Comparison of ENCODE assay signal across 8 cellular contexts in the genomic region with DNA sequence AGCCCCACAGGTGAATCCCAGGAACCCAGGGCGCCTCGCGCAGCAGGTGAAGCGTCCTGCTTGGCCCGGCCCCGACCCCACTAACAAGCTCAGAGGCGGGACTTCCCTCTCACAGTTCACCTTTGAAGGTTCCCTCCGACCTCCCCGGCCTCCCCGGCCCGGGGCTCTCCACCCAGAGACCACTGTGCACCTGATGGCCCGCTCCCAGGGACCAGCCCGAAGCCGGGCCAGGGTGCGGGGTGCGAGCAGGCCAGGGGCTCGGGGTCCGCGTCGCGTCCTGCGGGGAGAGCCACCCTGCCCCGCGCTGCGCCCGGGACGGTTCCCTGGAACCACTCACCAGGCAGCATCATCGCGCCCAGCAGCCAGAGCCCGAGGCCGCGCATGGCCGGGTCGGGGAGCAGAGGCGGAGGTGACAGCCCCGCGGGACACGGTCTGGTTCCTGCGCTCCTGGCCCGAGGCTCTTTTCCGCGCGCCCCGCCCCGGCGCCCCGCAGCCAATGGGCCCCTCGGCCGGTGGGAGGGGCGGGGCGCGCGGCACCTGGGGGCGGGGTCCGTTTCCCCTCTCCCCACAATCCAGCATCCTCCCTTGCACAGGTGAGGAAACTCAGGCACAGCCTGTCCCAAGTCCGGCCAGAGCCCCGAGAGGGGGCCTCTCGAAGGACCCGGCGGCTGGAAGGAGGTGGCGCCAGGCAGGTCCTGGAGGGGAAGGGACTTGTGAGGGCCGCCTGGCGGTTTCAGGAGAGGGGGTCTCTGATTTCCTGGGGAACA. TPM values are rescaled to one million over a fixed set of nuclear protein-coding genes. Genes with fewer than 3 reads are reported as not detected.
DNase-seq lines count a peak whose midpoint lies in the region; ATAC-seq and TF ChIP-seq lines count a peak whose summit lies in the region.

ADAM8 (minus strand) TSS at position 434 of the 767 bp plus-strand sequence; CDS start at position 383, 51 bp downstream.

- peak within 1 kb of the TSS; percentile 73 for H2AK5ac ChIP-seq in trophoblast cell (ENCODE audit: low read length)

- peak within 1 kb of the TSS; percentile 59 for H3K14ac ChIP-seq in trophoblast cell (ENCODE audit: low read length)

- H3K4me3 ChIP-seq in AG04450 (ENCODE audit: low read depth, low read length) (0 out of 2 replicates have a peak within 1 kb of the TSS, but pooled peaks have one; percentile 7), trophoblast cell (ENCODE audit: low read depth, low read length) (no peak within 1 kb of the TSS)

- ATAC-seq in HG03342 (IDR thresholded peaks at IDR 0.05; ENCODE audit: unreplicated experiment): peak; percentile 53

- H3K4me1 ChIP-seq in trophoblast cell (ENCODE audit: control insufficient read depth in 1 of 2, insufficient read depth in 2 of 2, low read length in 2 of 2): peaks cover 35 to 41% of the 10 kb centered on the region in 2 experiments

- peak within 1 kb of the TSS; percentile 42 for H2BK5ac ChIP-seq in trophoblast cell (ENCODE audit: low read depth, low read length, poor library complexity)

- CTCF ChIA-PET in AG04450 (lab: Charles Lee): no interaction called here

- H4K12ac ChIP-seq in trophoblast cell (ENCODE audit: low read depth, low read length): no peak within 1 kb of the TSS

- no peak within 1 kb of the TSS for H2AFZ ChIP-seq in trophoblast cell (ENCODE audit: insufficient read depth, low read length, poor library complexity)

- TF ChIP-seq POLR2A in GM19099 (IDR thresholded peaks at IDR 0.05; ENCODE audit: extremely low read depth, insufficient read length, low read depth): peak; percentile 85

- peak within 1 kb of the TSS; percentile 70 for H4K91ac ChIP-seq in trophoblast cell (ENCODE audit: low read depth, low read length)

- peaks cover 19 to 20% of the 10 kb centered on the region in 2 experiments for H3K36me3 ChIP-seq in trophoblast cell (ENCODE audit: control insufficient read depth in 1 of 2, insufficient read depth in 2 of 2, low read length in 2 of 2)

- DNase-seq in AG04450 (ENCODE audit: low read depth, low spot score) (no peak), epidermal melanocyte (ENCODE audit: insufficient read length, low spot score) (peak; percentile 62), trophoblast cell (peak; percentile 61 to 69), EL (no peak), NCI-H774 (lab: John Stamatoyannopoulos, UW) (no peak)
- DNase-seq in activated CD4-positive, alpha-beta T cell treated with anti-CD3 and anti-CD28 coated beads for 48 hours: peak; percentile 85

- peak within 1 kb of the TSS; percentile 63 for H2BK120ac ChIP-seq in trophoblast cell (ENCODE audit: insufficient read depth, low read length, poor library complexity)

- peak within 1 kb of the TSS; percentile 62 for H3K18ac ChIP-seq in trophoblast cell (ENCODE audit: low read length)

- no peak within 1 kb of the TSS for H3K4ac ChIP-seq in trophoblast cell (ENCODE audit: low read depth, low read length)

- peak within 1 kb of the TSS; percentile 26 for H4K8ac ChIP-seq in trophoblast cell (ENCODE audit: low read depth, low read length)

- H3K79me1 ChIP-seq in trophoblast cell (ENCODE audit: low read length): peaks cover 21% of the 10 kb centered on the region

- H3K9me3 ChIP-seq in AG04450 (ENCODE audit: control insufficient read depth, insufficient read depth, low read length) (no peaks in the 10 kb centered on the region; the same call in 1 of the 2 replicates), trophoblast cell (ENCODE audit: insufficient read depth, low read depth, low read length) (no peaks in the 10 kb centered on the region)

- no peak within 1 kb of the TSS for H3K9ac ChIP-seq in trophoblast cell (ENCODE audit: low read length)

- no peak for TF ChIP-seq CTCF in AG04450 (IDR thresholded peaks at IDR 0.05; ENCODE audit: low read depth, low read length)

- WGBS in trophoblast cell (ENCODE audit: extremely low coverage, insufficient coverage, insufficient read length): no CpG with 5 or more reads among the region's 63 CpGs

- H3K23ac ChIP-seq in trophoblast cell (ENCODE audit: low read length): no peak within 1 kb of the TSS

- H3K27me3 ChIP-seq in AG04450 (ENCODE audit: control insufficient read depth, insufficient read depth, low read length) (peaks cover 14% of the 10 kb centered on the region), trophoblast cell (ENCODE audit: insufficient read depth, low read length) (no peaks in the 10 kb centered on the region)

- peaks cover 3% of the 10 kb centered on the region for H3K79me2 ChIP-seq in trophoblast cell (ENCODE audit: control insufficient read depth, insufficient read depth, low read length, poor library complexity)

- no peak within 1 kb of the TSS for H3K27ac ChIP-seq in AG04450 (ENCODE audit: low read depth, low read length)
- H3K27ac ChIP-seq in trophoblast cell (ENCODE audit: low read depth, low read length): peak within 1 kb of the TSS; percentile 77

- H2BK12ac ChIP-seq in trophoblast cell (ENCODE audit: low read length): peak within 1 kb of the TSS; percentile 37

- POLR2A ChIA-PET in AG04450 (lab: Yijun Ruan, JAX): no interaction called here

- H3K4me2 ChIP-seq in trophoblast cell (ENCODE audit: low read length): peak within 1 kb of the TSS; percentile 55

RNA-seq across cellular contexts. Expression of gene ADAM8, which starts in this region (rescaled TPM):
- 0.25 and 0.36 TPM in 2 replicates for polyA plus RNA-seq in AG04450 (2011; rRNA removed)
- polyA minus RNA-seq in AG04450 (2011; rRNA and poly(A)+ RNA removed): 0.23 and 1.00 TPM in 2 replicates
- polyA plus RNA-seq in trophoblast cell (2013): 16.9 and 18.0 TPM in 2 replicates

Comparison
In these comparisons a context has a peak if more than half of its experiments do, and no peak if none do; other contexts are left out.
1. DNase-seq: peak in activated CD4-positive, alpha-beta T cell treated with anti-CD3 and anti-CD28 coated beads for 48 hours (single experiment), epidermal melanocyte (single experiment) and trophoblast cell (2 of 2); none in AG04450 (single experiment), EL (single experiment) and NCI-H774 (single experiment).